In the genomic region with DNA sequence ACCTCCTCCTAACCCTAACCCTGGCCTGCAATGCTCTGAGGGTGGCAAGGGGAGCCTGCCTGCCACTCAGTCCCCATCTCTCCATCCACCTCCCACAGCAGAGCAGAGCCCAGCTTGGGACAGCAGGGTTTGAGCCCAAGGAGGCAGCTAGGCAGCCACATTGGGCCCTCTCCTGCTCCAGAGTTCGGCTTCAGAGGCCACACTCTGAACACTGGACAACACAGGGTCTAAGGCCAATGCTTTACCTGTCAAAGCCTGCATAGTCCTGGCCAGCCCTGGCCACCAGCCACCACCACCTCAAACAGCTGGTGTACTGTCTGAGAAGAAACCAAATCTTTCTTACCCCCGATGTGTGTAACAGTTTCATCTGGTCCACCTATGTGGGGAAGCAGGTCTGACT, we compare ENCODE assay signal across 24 cellular contexts. TPM values are rescaled to one million over a fixed set of nuclear protein-coding genes. Genes with fewer than 3 reads are reported as not detected.
DNase-seq lines count a peak whose midpoint lies in the region; ATAC-seq, FAIRE-seq and TF ChIP-seq lines count a peak whose summit lies in the region.
"Had no signal": no experiment of that assay in that cellular context is flagged by ENCODE, and none has a peak within 500 bp of the region (broad histone marks: within the 10 kb centered on the region; RNA-seq: fewer than 3 reads in every experiment).

No MANE protein-coding gene starts in this region.

- H3F3A ChIP-seq in OCI-LY1 (ENCODE audit: insufficient read depth, low read length) = no peaks in the 10 kb centered on the region

- H3K4me1 Mint-ChIP-seq in CD8-positive, alpha-beta T cell (ENCODE audit: low read depth) = peaks cover 52% of the 10 kb centered on the region
- peaks cover 26% of the 10 kb centered on the region for H3K4me1 Mint-ChIP-seq in type B pancreatic cell (ENCODE audit: unreplicated experiment)

- no peak overlapping the region for H2AFZ ChIP-seq in OCI-LY1 (ENCODE audit: low read length)

- no peak for FAIRE-seq in kidney (lab: Jason Lieb, UNC)
- FAIRE-seq: HepG2 had no signal

- H3K4me3 Mint-ChIP-seq in CD8-positive, alpha-beta T cell = no peak overlapping the region
- no peak overlapping the region for H3K4me3 Mint-ChIP-seq in type B pancreatic cell
- H3K4me3 Mint-ChIP-seq: activated T-helper 17 cell treated with anti-CD3 and anti-CD28 coated beads, Interleukin-2, amount 50 U/mL, for 72 hours had no signal

- peaks cover 10% of the 10 kb centered on the region for H3K36me3 Mint-ChIP-seq in CD8-positive, alpha-beta T cell
- H3K36me3 Mint-ChIP-seq in type B pancreatic cell = peaks cover 5% of the 10 kb centered on the region

- 64 to 87% (median 76%) methylated on average over 2 of the region's 2 CpGs for WGBS in spleen, 5 donors

- no peak for DNase-seq in CD8-positive, alpha-beta T cell
- DNase-seq in kidney (peak; percentile 45), spleen (peak; percentile 52), type B pancreatic cell (ENCODE audit: extremely low spot score, unreplicated experiment) (no peak), C1 segment of cervical spinal cord (lab: John Stamatoyannopoulos, UW) (no peak)
- DNase-seq: activated CD4-positive, alpha-beta T cell treated with anti-CD3 and anti-CD28 coated beads, Interleukin-2, amount 50 U/mL, for 1 hour; activated CD8-positive, alpha-beta memory T cell treated with anti-CD3 and anti-CD28 coated beads, Interleukin-2, amount 50 U/mL, for 48 hours; central memory CD4-positive, alpha-beta T cell; COR-L47; DMS79; GF-D8; HCEC 1CT; NCI-H1105; NCI-H1930; NCI-H774; ovary; stimulated activated CD4-positive, alpha-beta T cell treated with anti-CD3 and anti-CD28 coated beads, Interleukin-12 subunit alpha, Interleukin-12 subunit beta, amount 100 ng/mL, for 4 hours had no signal

- H3K79me2 ChIP-seq in OCI-LY1 (ENCODE audit: insufficient read depth, low read length) = peaks cover 67% of the 10 kb centered on the region

- no peak for TF ChIP-seq POLR2A in spleen (IDR thresholded peaks at IDR 0.05)

- H3K4me1 ChIP-seq in CD8-positive, alpha-beta T cell (ENCODE audit: insufficient read depth, low read length) = peaks cover 25% of the 10 kb centered on the region
- H3K4me1 ChIP-seq in OCI-LY1 (ENCODE audit: insufficient read depth, low read length, severe bottlenecking) (peaks cover 68% of the 10 kb centered on the region), kidney (ENCODE audit: control insufficient read depth in 1 of 2, insufficient read depth in 1 of 2, low read depth in 1 of 2, low read length in 2 of 2) (peaks cover 11 to 27% of the 10 kb centered on the region in 2 donors), spleen (peaks cover 34 to 89% (median 59%) of the 10 kb centered on the region in 6 donors)

- no peaks in the 10 kb centered on the region for H3K9me3 Mint-ChIP-seq in CD8-positive, alpha-beta T cell
- peaks cover 5% of the 10 kb centered on the region for H3K9me3 Mint-ChIP-seq in type B pancreatic cell
- H3K9me3 Mint-ChIP-seq: activated T-helper 17 cell treated with anti-CD3 and anti-CD28 coated beads, Interleukin-2, amount 50 U/mL, for 72 hours had no signal

- no peaks in the 10 kb centered on the region for H3K36me3 ChIP-seq in CD8-positive, alpha-beta T cell (ENCODE audit: insufficient read depth, low read length)
- H3K36me3 ChIP-seq in OCI-LY1 (ENCODE audit: insufficient read depth, low read length) (0 out of 2 replicates have a peak, but pooled peaks cover 3% of the 10 kb centered on the region), kidney (ENCODE audit: control insufficient read depth in 1 of 2, insufficient read depth in 2 of 2, low read length in 2 of 2) (no peaks in the 10 kb centered on the region), spleen (no peaks in the 10 kb centered on the region)
- H3K36me3 ChIP-seq: ovary, stomach had no signal

- H3K27me3 ChIP-seq in CD8-positive, alpha-beta T cell (ENCODE audit: insufficient read depth, low read length) = no peaks in the 10 kb centered on the region
- no peaks in the 10 kb centered on the region for H3K27me3 ChIP-seq in OCI-LY1 (ENCODE audit: insufficient read depth, low read length)
- H3K27me3 ChIP-seq in spleen (replicated peaks in 1 of 7) = no peaks in the 10 kb centered on the region
- H3K27me3 ChIP-seq: ovary, stomach, tibial nerve had no signal

- H3K27me3 Mint-ChIP-seq in CD8-positive, alpha-beta T cell (ENCODE audit: low read depth) = no peaks in the 10 kb centered on the region
- H3K27me3 Mint-ChIP-seq in type B pancreatic cell = no peaks in the 10 kb centered on the region
- H3K27me3 Mint-ChIP-seq: activated T-helper 17 cell treated with anti-CD3 and anti-CD28 coated beads, Interleukin-2, amount 50 U/mL, for 72 hours had no signal

- H3K9ac ChIP-seq in OCI-LY1 (ENCODE audit: low read length) = peak overlapping the region; percentile 19; the same call in 1 of the 2 replicates
- no peak overlapping the region for H3K9ac ChIP-seq in kidney (ENCODE audit: low read length in 2 of 2)

- no peak overlapping the region for H3K4me3 ChIP-seq in CD8-positive, alpha-beta T cell (ENCODE audit: low read depth, low read length)
- H3K4me3 ChIP-seq in OCI-LY1 (ENCODE audit: low read depth, low read length, poor library complexity, severe bottlenecking) = no peak overlapping the region
- no peak overlapping the region for H3K4me3 ChIP-seq in kidney (ENCODE audit: low read length in 2 of 2)
- no peak overlapping the region for H3K4me3 ChIP-seq in spleen
- H3K4me3 ChIP-seq: ovary, stomach, tibial nerve had no signal

- intact Hi-C loops in CD8-positive, alpha-beta T cell (cut with DNase I, micrococcal nuclease) = no loop called here
- intact Hi-C loops in kidney (cut with DNase I) = no loop called here
- intact Hi-C loops in spleen (cut with DNase I; ENCODE audit: low total_unique reads) = no loop called here

- no peak for TF ChIP-seq CTCF in CD8-positive, alpha-beta T cell (IDR thresholded peaks at IDR 0.05)
- TF ChIP-seq CTCF in OCI-LY1 (IDR thresholded peaks at IDR 0.05; ENCODE audit: low read length) = no peak
- TF ChIP-seq CTCF in kidney (IDR thresholded peaks at IDR 0.05; ENCODE audit: borderline replicate concordance, extremely low read depth, insufficient read depth) = no peak
- no peak for TF ChIP-seq CTCF in spleen (IDR thresholded peaks at IDR 0.05 in 8 of 11, conservative IDR thresholded peaks at IDR 0.05 in 3 of 11)
- no peak for TF ChIP-seq CTCF in type B pancreatic cell (conservative IDR thresholded peaks at IDR 0.05)

- no peaks in the 10 kb centered on the region for H4K20me1 ChIP-seq in OCI-LY1 (ENCODE audit: insufficient read depth, low read length)

- H3K4me2 ChIP-seq in OCI-LY1 (ENCODE audit: low read length) = peak overlapping the region; percentile 90; the same call in 1 of the 2 replicates

- H3K9me2 ChIP-seq in OCI-LY1 (ENCODE audit: low read depth, low read length) = no peaks in the 10 kb centered on the region

- no peak overlapping the region for H3K27ac ChIP-seq in CD8-positive, alpha-beta T cell (ENCODE audit: low read depth, low read length)
- H3K27ac ChIP-seq in OCI-LY1 (ENCODE audit: low read depth, low read length, poor library complexity, severe bottlenecking) (peak overlapping the region; percentile 86), kidney (ENCODE audit: low read depth in 2 of 2, low read length in 2 of 2) (no peak overlapping the region), spleen (peak overlapping the region in 3 of 8 donors; percentile 30 to 100 (median 37))
- H3K27ac ChIP-seq: ovary, VCaP had no signal

- POLR2A ChIA-PET in CD8-positive, alpha-beta T cell (lab: Charles Lee) = no interaction called here

- no peaks in the 10 kb centered on the region for H3K9me3 ChIP-seq in CD8-positive, alpha-beta T cell (ENCODE audit: low read length)
- no peaks in the 10 kb centered on the region for H3K9me3 ChIP-seq in OCI-LY1 (ENCODE audit: low read length)
- H3K9me3 ChIP-seq in kidney (ENCODE audit: control insufficient read depth in 1 of 2, low read length in 2 of 2) = no peaks in the 10 kb centered on the region
- peaks cover 0 to 8% (median 2%) of the 10 kb centered on the region in 8 donors for H3K9me3 ChIP-seq in spleen
- H3K9me3 ChIP-seq: ovary, stomach, tibial nerve had no signal

- peak overlapping the region; percentile 15 for H3K27ac Mint-ChIP-seq in CD8-positive, alpha-beta T cell
- H3K27ac Mint-ChIP-seq in type B pancreatic cell = no peak overlapping the region
- H3K27ac Mint-ChIP-seq: activated T-helper 17 cell treated with anti-CD3 and anti-CD28 coated beads, Interleukin-2, amount 50 U/mL, for 72 hours had no signal

- CTCF ChIA-PET in CD8-positive, alpha-beta T cell (lab: Charles Lee) = interaction anchor here (0.9 kb wide), 1 partner anchor 41 kb away, joined by 3 read pairs; no protein-coding TSS in a partner anchor

- no peak for ATAC-seq in CD8-positive, alpha-beta T cell
- no peak for ATAC-seq in HG03025 (IDR thresholded peaks at IDR 0.05; ENCODE audit: low FRiP score, unreplicated experiment)
- ATAC-seq: activated T-helper 17 cell treated with anti-CD3 and anti-CD28 coated beads, Interleukin-2, amount 50 U/mL, for 72 hours; HepG2 had no signal

RNA-seq across cellular contexts. Expression of a gene that starts 5.2 kb away (rescaled TPM):
- 10 to 100 TPM; 15.1 to 15.6 TPM for total RNA-seq in CD8-positive, alpha-beta T cell
- total RNA-seq in kidney = 25.2 TPM
- 10.0 TPM for polyA plus RNA-seq in kidney (ENCODE audit: insufficient read depth, low read depth, low replicate concordance)
- total RNA-seq in spleen = 10 to 100 TPM; 30.6 to 55.7 (median 36.8) TPM
- 10 to 100 TPM in 2 of 3 donors, 1 to 10 TPM in 1; 9.4 to 12.0 (median 11.7) TPM for polyA plus RNA-seq in spleen
- total RNA-seq in type B pancreatic cell (ENCODE audit: low replicate concordance) = 26.8 and 28.6 TPM in 2 replicates

Comparison
In these comparisons a context has a peak if more than half of its experiments do, and no peak if none do; other contexts are left out.
1. DNase-seq: peak in kidney (single experiment) and spleen (single experiment); none in CD8-positive, alpha-beta T cell (0 of 7), type B pancreatic cell (single experiment) and C1 segment of cervical spinal cord (0 of 14).